ENCODE assay signal across 16 cellular contexts in genomic region chr15:99117563-99118257, GRCh38. TPM values are rescaled to one million over a fixed set of nuclear protein-coding genes. Genes with fewer than 3 reads are reported as not detected.
DNase-seq lines count a peak whose midpoint lies in the region; ATAC-seq and TF ChIP-seq lines count a peak whose summit lies in the region.
"Had no signal": no experiment of that assay in that cellular context is flagged by ENCODE, and none has a peak within 500 bp of the region (broad histone marks: within the 10 kb centered on the region; RNA-seq: fewer than 3 reads in every experiment).

No MANE protein-coding gene starts in this region.

- H3K4me3 ChIP-seq in breast epithelium (no peak overlapping the region), gastroesophageal sphincter (no peak overlapping the region), rectal smooth muscle tissue (ENCODE audit: low read length) (no peak overlapping the region), tibial artery (no peak overlapping the region), neuronal stem cell (ENCODE audit: low read length in 2 of 2) (no peak overlapping the region), MM.1S (ENCODE audit: low read length) (no peak overlapping the region)

- H3F3A ChIP-seq in MM.1S (ENCODE audit: insufficient read depth, low read length), result no peaks in the 10 kb centered on the region

- no peak overlapping the region for H3K9ac ChIP-seq in rectal smooth muscle tissue (ENCODE audit: low read length)
- H3K9ac ChIP-seq in neuronal stem cell (ENCODE audit: low read depth, low read length, poor library complexity), result no peak overlapping the region
- no peak overlapping the region for H3K9ac ChIP-seq in MM.1S (ENCODE audit: low read length)
- H3K9ac ChIP-seq: KMS-11 had no signal

- intact Hi-C loops in breast epithelium (cut with DNase I; ENCODE audit: low total_unique reads) (no loop called here), MCF 10A (cut with micrococcal nuclease) (no loop called here), tibial artery (cut with DNase I; ENCODE audit: low total_unique reads) (no loop called here)

- H3K27ac ChIP-seq in breast epithelium (peak overlapping the region; percentile 67 to 81), gastroesophageal sphincter (peak overlapping the region; percentile 80 to 98 (median 98)), rectal smooth muscle tissue (ENCODE audit: low read depth, low read length) (peak overlapping the region; percentile 74), tibial artery (peak overlapping the region; percentile 80 to 97), neuronal stem cell (replicated peaks; ENCODE audit: low read length) (no peak overlapping the region), MM.1S (ENCODE audit: low read length) (no peak overlapping the region)
- H3K27ac ChIP-seq: 22Rv1, KMS-11 had no signal

- no peak overlapping the region for H2BK12ac ChIP-seq in neuronal stem cell (ENCODE audit: low read length)

- H3K27me3 ChIP-seq in breast epithelium (no peaks in the 10 kb centered on the region), gastroesophageal sphincter (no peaks in the 10 kb centered on the region), rectal smooth muscle tissue (ENCODE audit: control insufficient read depth, insufficient read depth, low read length) (no peaks in the 10 kb centered on the region), tibial artery (no peaks in the 10 kb centered on the region), neuronal stem cell (ENCODE audit: control insufficient read depth in 3 of 3, insufficient read depth in 3 of 3, low read depth in 1 of 3, low read length in 3 of 3) (no peaks in the 10 kb centered on the region), MM.1S (replicated peaks; ENCODE audit: insufficient read depth, low read length) (no peaks in the 10 kb centered on the region)

- H3K4ac ChIP-seq in neuronal stem cell (ENCODE audit: low read length), result no peak overlapping the region

- H3K9me3 ChIP-seq in breast epithelium (no peaks in the 10 kb centered on the region), gastroesophageal sphincter (no peaks in the 10 kb centered on the region), tibial artery (no peaks in the 10 kb centered on the region), neuronal stem cell (replicated peaks in 1 of 2; ENCODE audit: control insufficient read depth in 2 of 2, insufficient read depth in 1 of 2, low read depth in 1 of 2, low read length in 2 of 2) (no peaks in the 10 kb centered on the region), MM.1S (replicated peaks; ENCODE audit: insufficient read depth, low read length) (no peaks in the 10 kb centered on the region)

- no peaks in the 10 kb centered on the region for H3K36me3 Mint-ChIP-seq in MCF 10A (ENCODE audit: insufficient read depth, unreplicated experiment)

- POLR2A ChIA-PET in MCF 10A (lab: Yijun Ruan, JAX), result no interaction called here

- H2BK5ac ChIP-seq in neuronal stem cell (ENCODE audit: low read length), result no peak overlapping the region

- no peaks in the 10 kb centered on the region for H3K27me3 Mint-ChIP-seq in MCF 10A (ENCODE audit: insufficient read depth, unreplicated experiment)

- H2AK5ac ChIP-seq in neuronal stem cell (ENCODE audit: low read depth, low read length), result no peak overlapping the region

- H3K18ac ChIP-seq in neuronal stem cell (ENCODE audit: low read length), result no peak overlapping the region

- TF ChIP-seq EP300 in gastroesophageal sphincter (IDR thresholded peaks at IDR 0.05), result no peak

- H3K27ac Mint-ChIP-seq in MCF 10A (ENCODE audit: low read depth, unreplicated experiment), result no peak overlapping the region

- no peak overlapping the region for H3K4me3 Mint-ChIP-seq in MCF 10A (ENCODE audit: unreplicated experiment)

- no peaks in the 10 kb centered on the region for H3K79me1 ChIP-seq in neuronal stem cell (ENCODE audit: low read depth, low read length)

- no peak overlapping the region for H3K4me2 ChIP-seq in neuronal stem cell (ENCODE audit: insufficient read depth, low read length, poor library complexity, severe bottlenecking)
- H3K4me2 ChIP-seq in MM.1S (ENCODE audit: low read depth, low read length), result no peak overlapping the region
- H3K4me2 ChIP-seq: KMS-11 had no signal

- no peak overlapping the region for H4K8ac ChIP-seq in neuronal stem cell (ENCODE audit: low read depth, low read length)

- no peak for ATAC-seq in gastroesophageal sphincter

- H3K9me2 ChIP-seq in MM.1S (replicated peaks; ENCODE audit: insufficient read depth, low read length), result no peaks in the 10 kb centered on the region

- WGBS in gastroesophageal sphincter (ENCODE audit: low coverage in 1 of 2), 2 donors, result 12 to 48% methylated on average over 3 to 19 of the region's 20 CpGs
- no CpG with 5 or more reads among the region's 20 CpGs for WGBS in neuronal stem cell (ENCODE audit: extremely low coverage in 2 of 2, insufficient read length in 2 of 2, insufficient replicate concordance in 1 of 2), 2 donors

- H3K9me3 Mint-ChIP-seq in MCF 10A (ENCODE audit: unreplicated experiment), result no peaks in the 10 kb centered on the region

- no peak overlapping the region for H3K23ac ChIP-seq in neuronal stem cell (ENCODE audit: low read depth, low read length, poor library complexity)

- H2AFZ ChIP-seq in neuronal stem cell (ENCODE audit: low read length) (no peak overlapping the region), MM.1S (ENCODE audit: low read length) (no peak overlapping the region)

- no peak for TF ChIP-seq POLR2A in breast epithelium (IDR thresholded peaks at IDR 0.05)
- no peak for TF ChIP-seq POLR2A in gastroesophageal sphincter (IDR thresholded peaks at IDR 0.05)

- H2BK120ac ChIP-seq in neuronal stem cell (ENCODE audit: low read depth, low read length), result no peak overlapping the region

- H3K14ac ChIP-seq in neuronal stem cell (ENCODE audit: low read length), result no peak overlapping the region

- no peak overlapping the region for H4K91ac ChIP-seq in neuronal stem cell (ENCODE audit: low read depth, low read length, poor library complexity)

- TF ChIP-seq CTCF in breast epithelium (IDR thresholded peaks at IDR 0.05) (no peak), MCF 10A (IDR thresholded peaks at IDR 0.05; ENCODE audit: unreplicated experiment) (no peak), gastroesophageal sphincter (IDR thresholded peaks at IDR 0.05) (no peak), tibial artery (IDR thresholded peaks at IDR 0.05) (no peak), MM.1S (IDR thresholded peaks at IDR 0.05; ENCODE audit: low read length) (no peak)

- CTCF ChIA-PET in MCF 10A (lab: Yijun Ruan, JAX), result interaction anchor here (1.1 kb wide), 2 partner anchors 12 to 96 kb away, joined by 3 to 4 read pairs; partner anchors contain the start of gene SYNM

- no peaks in the 10 kb centered on the region for H3K4me1 Mint-ChIP-seq in MCF 10A (ENCODE audit: insufficient read depth, unreplicated experiment)

- no peaks in the 10 kb centered on the region for H3K79me2 ChIP-seq in MM.1S (ENCODE audit: low read length)

- no peak for DNase-seq in breast epithelium (ENCODE audit: low spot score in 2 of 2)
- DNase-seq in MCF 10A (ENCODE audit: unreplicated experiment), result no peak
- peak in 1 of 2 donors; percentile 62 for DNase-seq in tibial artery
- DNase-seq in neuronal stem cell (ENCODE audit: low spot score), result no peak
- DNase-seq in NCI-H128 (lab: John Stamatoyannopoulos, UW; ENCODE audit: unreplicated experiment), result no peak
- DNase-seq in MM.1S, result no peak
- DNase-seq: DMS 273 treated with DMSO at 0.1 percent for 48 hours, NCI-H1417, NCI-H1930, NCI-H2171, NCI-H510A, NCI-H82 had no signal

- H3K4me1 ChIP-seq in breast epithelium (peaks cover 0 to 12% of the 10 kb centered on the region in 2 donors), gastroesophageal sphincter (peaks cover 8 to 100% (median 40%) of the 10 kb centered on the region in 3 donors), rectal smooth muscle tissue (ENCODE audit: control insufficient read depth, insufficient read depth, low read length) (peaks cover 74% of the 10 kb centered on the region), tibial artery (peaks cover 0 to 92% (median 55%) of the 10 kb centered on the region in 4 donors), neuronal stem cell (ENCODE audit: control insufficient read depth in 2 of 2, insufficient read depth in 1 of 2, low read depth in 1 of 2, low read length in 2 of 2) (no peaks in the 10 kb centered on the region), MM.1S (ENCODE audit: low read length) (no peaks in the 10 kb centered on the region)

- no peak overlapping the region for H2BK15ac ChIP-seq in neuronal stem cell (ENCODE audit: low read length)

- no peaks in the 10 kb centered on the region for H3K36me3 ChIP-seq in breast epithelium
- H3K36me3 ChIP-seq in gastroesophageal sphincter, result peaks cover 0 to 65% of the 10 kb centered on the region in 2 donors
- peaks cover 2% of the 10 kb centered on the region for H3K36me3 ChIP-seq in rectal smooth muscle tissue (ENCODE audit: control insufficient read depth, insufficient read depth, low read length)
- peaks cover 29 to 48% (median 30%) of the 10 kb centered on the region in 3 donors for H3K36me3 ChIP-seq in tibial artery
- peaks cover 0 to 49% of the 10 kb centered on the region in 2 donors for H3K36me3 ChIP-seq in neuronal stem cell (replicated peaks in 1 of 2; ENCODE audit: control insufficient read depth in 2 of 2, insufficient read depth in 2 of 2, low read length in 2 of 2)
- H3K36me3 ChIP-seq in MM.1S (replicated peaks; ENCODE audit: insufficient read depth, low read length), result no peaks in the 10 kb centered on the region

- BruUV-seq in MCF 10A (replicated peaks; lab: Mats Ljungman, UMichigan), result no TSS peak

- no peaks in the 10 kb centered on the region for H4K20me1 ChIP-seq in MM.1S (ENCODE audit: insufficient read depth, low read length)

RNA-seq across cellular contexts. Expression of gene SYNM, which starts 12.8 kb away (rescaled TPM):
- 100 to 1,000 TPM in 2 of 3 donors, 10 to 100 TPM in 1; 32.0 to 319 (median 115) TPM for total RNA-seq in breast epithelium
- total RNA-seq in MCF 10A (2022), result 0.12 TPM in 2 replicates
- total RNA-seq in gastroesophageal sphincter, result 1,000 to 10,000 TPM; 1,155 to 2,820 (median 1,765) TPM
- polyA plus RNA-seq in neuronal stem cell (2013, experiment 1 of 2), result 0.82 TPM
- 0.94 TPM for polyA plus RNA-seq in neuronal stem cell (2013, experiment 2 of 2)

Comparison
In these comparisons a context has a peak if more than half of its experiments do, and no peak if none do; other contexts are left out.
1. RNA of gene SYNM, which starts 12.8 kb away (total RNA-seq): 1,155 to 2,820 TPM in gastroesophageal sphincter and 32.0 to 319 TPM in breast epithelium; 0.12 TPM in MCF 10A; every median in the first group is over 10 times any median in the second.
2. H3K27ac ChIP-seq: peak in breast epithelium (2 of 2), gastroesophageal sphincter (4 of 4), rectal smooth muscle tissue (single experiment) and tibial artery (2 of 2); none in neuronal stem cell (single experiment) and MM.1S (single experiment).